13 cellular contexts compared by ENCODE assay signal in the genomic region with DNA sequence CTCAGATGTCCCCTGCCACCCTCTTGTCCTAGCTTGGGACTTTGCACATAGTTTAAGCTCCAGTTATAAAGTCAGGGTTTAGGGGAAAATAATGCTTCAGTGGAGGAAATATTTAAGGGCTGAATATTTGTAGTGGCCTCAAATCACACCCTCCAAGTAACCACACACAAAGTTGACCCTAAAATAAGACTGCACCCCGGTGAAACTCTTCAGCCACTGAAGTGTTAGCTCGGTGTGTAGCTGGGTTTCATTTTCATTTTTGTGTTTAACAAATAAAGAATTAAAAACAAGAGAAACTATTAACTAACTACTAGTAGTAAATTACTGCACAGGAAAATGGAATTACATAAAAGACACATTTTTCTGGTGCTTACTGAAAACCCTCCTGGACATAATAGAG. TPM values are rescaled to one million over a fixed set of nuclear protein-coding genes. Genes with fewer than 3 reads are reported as not detected.
DNase-seq lines count a peak whose midpoint lies in the region; ATAC-seq, FAIRE-seq and TF ChIP-seq lines count a peak whose summit lies in the region.
"Had no signal": no experiment of that assay in that cellular context is flagged by ENCODE, and none has a peak within 500 bp of the region (broad histone marks: within the 10 kb centered on the region; RNA-seq: fewer than 3 reads in every experiment).

No MANE protein-coding gene starts in this region.

- TF ChIP-seq POLR2A in GM12878 (IDR thresholded peaks at IDR 0.05; ENCODE audit: low read depth, low read length), result no peak

- H2AFZ ChIP-seq in GM12878 (ENCODE audit: control insufficient read depth, low read depth, low read length) (peak overlapping the region; percentile 77), neural progenitor cell (replicated peaks) (no peak overlapping the region)

- no peaks in the 10 kb centered on the region; the same call in 2 of the 3 replicates for H3K9me3 ChIP-seq in GM12878 (replicated peaks; ENCODE audit: control insufficient read depth, insufficient read depth, low read length)
- no peaks in the 10 kb centered on the region for H3K9me3 ChIP-seq in left lung
- H3K9me3 ChIP-seq in neural progenitor cell (ENCODE audit: low read depth), result no peaks in the 10 kb centered on the region

- H3K4me1 Mint-ChIP-seq in neural progenitor cell, result no peaks in the 10 kb centered on the region

- peak; percentile 23 for DNase-seq in GM12878 (ENCODE audit: low read depth, low spot score)
- DNase-seq in DMS79 (lab: John Stamatoyannopoulos, UW), result no peak
- no peak for DNase-seq in left lung
- DNase-seq in neural progenitor cell (ENCODE audit: low spot score), result no peak
- DNase-seq in dedifferentiated amniotic fluid mesenchymal stem cell (ENCODE audit: extremely low spot score), result no peak
- DNase-seq: cerebellar nuclear complex, NCI-H524 treated with DMSO at 0.1 percent for 48 hours, trophoblast cell had no signal

- CTCF ChIA-PET in GM12878 (lab: Yijun Ruan, JAX), result interaction anchor here (1.0 to 2.5 kb wide), 8 partner anchors 10 to 104 kb away, joined by 4 to 22 read pairs (median 6); a partner anchor contains a TSS

- H3K4me2 ChIP-seq in GM12878 (ENCODE audit: control insufficient read depth, insufficient read depth) (peak overlapping the region; percentile 90), neural progenitor cell (no peak overlapping the region)

- H3K9ac ChIP-seq in GM12878 (ENCODE audit: control insufficient read depth, insufficient read depth, low read length) (peak overlapping the region; percentile 63), neural progenitor cell (no peak overlapping the region)

- no peaks in the 10 kb centered on the region for H3F3A ChIP-seq in neural progenitor cell (ENCODE audit: low read depth)

- no peak overlapping the region for H3K4me3 Mint-ChIP-seq in neural progenitor cell

- H3K36me3 ChIP-seq in GM12878 (ENCODE audit: control insufficient read depth in 2 of 2, insufficient read depth in 2 of 2, low read length in 1 of 2) (no peaks in the 10 kb centered on the region), left lung (no peaks in the 10 kb centered on the region), neural progenitor cell (no peaks in the 10 kb centered on the region)

- H4K20me1 ChIP-seq in GM12878 (ENCODE audit: control insufficient read depth, insufficient read depth) (no peaks in the 10 kb centered on the region), neural progenitor cell (ENCODE audit: low read depth) (no peaks in the 10 kb centered on the region)

- TF ChIP-seq CTCF in GM12878 (IDR thresholded peaks at IDR 0.05 in 2 of 3, conservative IDR thresholded peaks at IDR 0.05 in 1 of 3; ENCODE audit: control insufficient read depth in 2 of 3, extremely low read depth in 1 of 3, insufficient read depth in 1 of 3, low read depth in 3 of 3, low read length in 3 of 3), result no peak
- TF ChIP-seq CTCF in left lung (IDR thresholded peaks at IDR 0.05), result no peak
- no peak for TF ChIP-seq CTCF in neural progenitor cell (IDR thresholded peaks at IDR 0.05)

- RAD21 ChIA-PET in GM12878 (lab: Charles Lee; ENCODE audit: unreplicated experiment), result interaction anchor here (0.8 to 1.9 kb wide), 8 partner anchors 10 to 1114 kb away, joined by 3 to 17 read pairs (median 4); a partner anchor contains a TSS

- in situ Hi-C loops in GM12878 (cut with MboI), result no loop called here

- POLR2A ChIA-PET in GM12878 (lab: Charles Lee), result interaction anchor here (1.2 kb wide), 1 partner anchor 10 kb away, joined by 3 read pairs; no protein-coding TSS in a partner anchor

- no peak for TF ChIP-seq EP300 in GM12878 (IDR thresholded peaks at IDR 0.05; ENCODE audit: borderline replicate concordance in 1 of 2, control insufficient read depth in 1 of 2, low read depth in 2 of 2, low read length in 2 of 2)

- peak overlapping the region; percentile 55 for H3K4me3 ChIP-seq in GM12878
- H3K4me3 ChIP-seq in left lung, result no peak overlapping the region
- no peak overlapping the region for H3K4me3 ChIP-seq in neural progenitor cell

- FAIRE-seq in GM12878 (lab: Jason Lieb, UNC), result peak; percentile 38

- BruUV-seq in GM12878 (replicated peaks; lab: Mats Ljungman, UMichigan), result no TSS peak

- peaks cover 31% of the 10 kb centered on the region for H3K4me1 ChIP-seq in GM12878 (ENCODE audit: control insufficient read depth, insufficient read depth, low read length)
- no peaks in the 10 kb centered on the region for H3K4me1 ChIP-seq in left lung
- H3K4me1 ChIP-seq in neural progenitor cell, result no peaks in the 10 kb centered on the region

- H3K27me3 ChIP-seq in GM12878 (replicated peaks in 1 of 2; ENCODE audit: control insufficient read depth in 2 of 2, insufficient read depth in 2 of 2, low read length in 1 of 2) (no peaks in the 10 kb centered on the region), left lung (peaks cover 0 to 39% of the 10 kb centered on the region in 2 donors), neural progenitor cell (no peaks in the 10 kb centered on the region)

- H3K27me3 Mint-ChIP-seq in neural progenitor cell (ENCODE audit: insufficient read depth, low read depth), result peaks cover 10% of the 10 kb centered on the region

- H3K27ac ChIP-seq in GM12878 (ENCODE audit: control insufficient read depth, insufficient read depth), result peak overlapping the region; percentile 78
- H3K27ac ChIP-seq in left lung, result no peak overlapping the region
- no peak overlapping the region for H3K27ac ChIP-seq in neural progenitor cell

- no peak for TF ChIP-seq RAD21 in GM12878 (IDR thresholded peaks at IDR 0.05; ENCODE audit: insufficient read depth, low read depth, low read length)

- no peaks in the 10 kb centered on the region for H3K79me2 ChIP-seq in GM12878 (ENCODE audit: control insufficient read depth, insufficient read depth, low read length)
- H3K79me2 ChIP-seq in neural progenitor cell (ENCODE audit: low read depth), result no peaks in the 10 kb centered on the region

- 0% methylated on average over 2 of the region's 2 CpGs for WGBS in GM12878 (ENCODE audit: insufficient coverage, insufficient replicate concordance, low lambda C conversion rate, missing lambda C conversion rate)

- intact Hi-C loops in GM12878 (cut with micrococcal nuclease; ENCODE audit: unreplicated experiment), result no loop called here
- intact Hi-C loops in left lung (cut with DNase I), result no loop called here

- H3K9me3 Mint-ChIP-seq in neural progenitor cell, result no peaks in the 10 kb centered on the region

- H3K27ac Mint-ChIP-seq in neural progenitor cell, result no peak overlapping the region
- H3K27ac Mint-ChIP-seq: progenitor cell of endocrine pancreas had no signal

- SMC1A ChIA-PET in GM12878 (lab: Charles Lee; ENCODE audit: uncharacterized antibody, unreplicated experiment), result interaction anchor here (0.8 to 3.3 kb wide), 7 partner anchors 9 to 129 kb away, joined by 3 to 26 read pairs (median 4); no protein-coding TSS in a partner anchor

- ATAC-seq in GM18519 (IDR thresholded peaks at IDR 0.05; ENCODE audit: low FRiP score, unreplicated experiment), result peak; percentile 48
- peak; percentile 55 for ATAC-seq in GM21360 (IDR thresholded peaks at IDR 0.05; ENCODE audit: unreplicated experiment)
- peak; percentile 42 for ATAC-seq in HG03139 (IDR thresholded peaks at IDR 0.05; ENCODE audit: unreplicated experiment)
- peak; percentile 77 for ATAC-seq in GM12878
- ATAC-seq in left lung, result no peak
- ATAC-seq: HCT116 had no signal

- H3K36me3 Mint-ChIP-seq in neural progenitor cell, result no peaks in the 10 kb centered on the region

TF ChIP-seq in GM12878, 131 proteins besides CTCF, POLR2A, EP300 and RAD21 (continues in another document):
- TF ChIP-seq, protein P1, sequence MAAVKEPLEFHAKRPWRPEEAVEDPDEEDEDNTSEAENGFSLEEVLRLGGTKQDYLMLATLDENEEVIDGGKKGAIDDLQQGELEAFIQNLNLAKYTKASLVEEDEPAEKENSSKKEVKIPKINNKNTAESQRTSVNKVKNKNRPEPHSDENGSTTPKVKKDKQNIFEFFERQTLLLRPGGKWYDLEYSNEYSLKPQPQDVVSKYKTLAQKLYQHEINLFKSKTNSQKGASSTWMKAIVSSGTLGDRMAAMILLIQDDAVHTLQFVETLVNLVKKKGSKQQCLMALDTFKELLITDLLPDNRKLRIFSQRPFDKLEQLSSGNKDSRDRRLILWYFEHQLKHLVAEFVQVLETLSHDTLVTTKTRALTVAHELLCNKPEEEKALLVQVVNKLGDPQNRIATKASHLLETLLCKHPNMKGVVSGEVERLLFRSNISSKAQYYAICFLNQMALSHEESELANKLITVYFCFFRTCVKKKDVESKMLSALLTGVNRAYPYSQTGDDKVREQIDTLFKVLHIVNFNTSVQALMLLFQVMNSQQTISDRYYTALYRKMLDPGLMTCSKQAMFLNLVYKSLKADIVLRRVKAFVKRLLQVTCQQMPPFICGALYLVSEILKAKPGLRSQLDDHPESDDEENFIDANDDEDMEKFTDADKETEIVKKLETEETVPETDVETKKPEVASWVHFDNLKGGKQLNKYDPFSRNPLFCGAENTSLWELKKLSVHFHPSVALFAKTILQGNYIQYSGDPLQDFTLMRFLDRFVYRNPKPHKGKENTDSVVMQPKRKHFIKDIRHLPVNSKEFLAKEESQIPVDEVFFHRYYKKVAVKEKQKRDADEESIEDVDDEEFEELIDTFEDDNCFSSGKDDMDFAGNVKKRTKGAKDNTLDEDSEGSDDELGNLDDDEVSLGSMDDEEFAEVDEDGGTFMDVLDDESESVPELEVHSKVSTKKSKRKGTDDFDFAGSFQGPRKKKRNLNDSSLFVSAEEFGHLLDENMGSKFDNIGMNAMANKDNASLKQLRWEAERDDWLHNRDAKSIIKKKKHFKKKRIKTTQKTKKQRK (IDR thresholded peaks at IDR 0.05; ENCODE audit: low read depth, low read length), result no peak

RNA-seq across cellular contexts. Expression of a gene that starts 14.8 kb away (rescaled TPM):
- 6.7 and 7.9 TPM in 2 replicates for total RNA-seq in GM12878 (2013; cell fraction: nucleolus; rRNA removed)
- total RNA-seq in GM12878 (2014; rRNA removed) (1.9 and 2.6 TPM in 2 replicates), GM12878 (2014; rRNA removed; fragmentation: Illumina TruSeq; extraction: Trizol) (1.3 and 1.6 TPM in 2 replicates), GM12878 (2021) (5.3 and 5.5 TPM in 2 replicates), left lung (1 to 10 TPM; 1.4 to 2.4 TPM), neural progenitor cell (ENCODE audit: low replicate concordance) (1.3 and 1.5 TPM in 2 replicates)
- polyA plus RNA-seq in GM12878 (2011; ENCODE audit: low read depth), result 0.12 TPM
- polyA plus RNA-seq in GM12878 (2011; rRNA removed) (1.4 and 1.7 TPM in 2 replicates), GM12878 (2014; fragmentation: Illumina TruSeq; extraction: Trizol) (1.00 and 1.3 TPM in 2 replicates), GM12878 (2014; fragmentation: Nextera tagmentation; extraction: Ambion mirVana) (1 to 10 TPM in 1 of 2 experiments, under 1 TPM in 1; 0.38 to 1.7 TPM), GM12878 (2014; rRNA removed) (1.4 and 1.6 TPM in 2 replicates), GM12878 (2016; fragmentation: Nextera tagmentation; extraction: Ambion mirVana) (under 1 TPM; 0.64 to 0.71 TPM)
- polyA plus RNA-seq in GM12878 (2011; cell fraction: cytosol; rRNA removed), result 1.2 and 1.6 TPM in 2 replicates
- polyA plus RNA-seq in GM12878 (2011; cell fraction: nucleus; rRNA removed), result 2.2 and 2.5 TPM in 2 replicates
- 0.22 and 0.24 TPM in 2 replicates for polyA plus RNA-seq in GM12878 (2012)
- polyA minus RNA-seq in GM12878 (2011; rRNA and poly(A)+ RNA removed), result 3.1 and 3.5 TPM in 2 replicates
- polyA minus RNA-seq in GM12878 (2011; cell fraction: cytosol; rRNA and poly(A)+ RNA removed), result 2.6 and 4.1 TPM in 2 replicates
- 2.8 and 4.0 TPM in 2 replicates for polyA minus RNA-seq in GM12878 (2011; cell fraction: nucleus; rRNA and poly(A)+ RNA removed)
